ENCODE assay signal across 9 cellular contexts in the genomic region with DNA sequence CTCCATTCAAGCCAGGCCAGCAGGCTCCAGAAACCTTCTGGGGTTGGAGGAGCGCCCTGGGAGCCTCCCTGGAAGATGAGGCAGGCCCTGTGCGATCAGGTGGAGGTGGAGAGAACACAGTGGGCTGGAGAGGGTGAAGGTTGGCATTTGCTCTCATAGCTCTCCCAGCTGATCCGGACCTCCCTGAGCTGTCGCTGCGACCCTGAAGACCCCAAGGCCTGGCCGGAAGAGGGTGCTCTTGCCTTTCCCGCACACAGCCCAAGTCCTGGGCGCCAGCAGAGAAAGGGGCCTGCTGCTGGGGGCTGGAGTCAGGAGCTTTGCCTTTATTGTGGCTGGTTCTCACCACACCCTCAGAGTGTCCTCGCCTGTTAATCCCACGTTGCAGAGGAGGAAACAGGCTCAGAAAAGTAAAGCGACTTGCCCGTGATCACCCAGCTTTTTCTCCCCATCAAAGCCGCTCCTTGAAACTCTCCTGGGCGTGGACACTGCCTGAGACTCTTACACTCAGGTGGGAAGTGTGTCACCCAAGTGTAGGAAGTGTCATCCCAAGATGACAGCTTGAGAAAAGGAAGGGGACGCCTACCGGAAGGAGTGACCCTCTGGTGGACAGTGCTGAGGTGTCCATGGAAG. TPM values are rescaled to one million over a fixed set of nuclear protein-coding genes. Genes with fewer than 3 reads are reported as not detected.
A peak's percentile ranks its signal among the peaks of the same experiment; 100 is the strongest.
DNase-seq lines count a peak whose midpoint lies in the region; ATAC-seq and TF ChIP-seq lines count a peak whose summit lies in the region.
"Had no signal": no experiment of that assay in that cellular context is flagged by ENCODE, and none has a peak within 500 bp of the region (broad histone marks: within the 10 kb centered on the region; RNA-seq: fewer than 3 reads in every experiment).

No MANE protein-coding gene starts in this region.

- H3K4me1 ChIP-seq in transverse colon = peaks cover 0 to 15% (median 6%) of the 10 kb centered on the region in 4 donors

- H3K36me3 Mint-ChIP-seq in neural crest cell (ENCODE audit: low read depth) = no peaks in the 10 kb centered on the region
- no peaks in the 10 kb centered on the region for H3K36me3 Mint-ChIP-seq in activated CD8-positive, alpha-beta T cell treated with anti-CD3 and anti-CD28 coated beads, Interleukin-2, amount 10 ng/mL, durations not matched to agents 7 days and 5 days (ENCODE audit: low read depth)

- peaks cover 46% of the 10 kb centered on the region for H3K4me1 Mint-ChIP-seq in neural crest cell
- H3K4me1 Mint-ChIP-seq in activated CD8-positive, alpha-beta T cell treated with anti-CD3 and anti-CD28 coated beads, Interleukin-2, amount 10 ng/mL, durations not matched to agents 7 days and 5 days (ENCODE audit: low read depth) = peaks cover 19% of the 10 kb centered on the region

- no peaks in the 10 kb centered on the region for H3K9me3 ChIP-seq in transverse colon

- no peak overlapping the region for H3K27ac Mint-ChIP-seq in neural crest cell (ENCODE audit: unreplicated experiment)
- H3K27ac Mint-ChIP-seq in activated CD8-positive, alpha-beta T cell treated with anti-CD3 and anti-CD28 coated beads, Interleukin-2, amount 10 ng/mL, durations not matched to agents 7 days and 5 days = no peak overlapping the region

- no peaks in the 10 kb centered on the region for H3K27me3 ChIP-seq in transverse colon

- WGBS in transverse colon (ENCODE audit: low coverage in 1 of 2), 2 donors = 57 to 93% methylated on average over 3 to 16 of the region's 16 CpGs

- POLR2A ChIA-PET in activated CD8-positive, alpha-beta T cell treated with anti-CD3 and anti-CD28 coated beads, Interleukin-2, amount 10 ng/mL, durations not matched to agents 7 days and 5 days (lab: Charles Lee) = interaction anchor here (1.4 kb wide), 1 partner anchor 8 kb away, joined by 4 read pairs; a partner anchor contains a TSS

- TF ChIP-seq CTCF in neural crest cell (conservative IDR thresholded peaks at IDR 0.05) (peak; percentile 62), transverse colon (IDR thresholded peaks at IDR 0.05) (no peak)

- intact Hi-C loops in transverse colon (cut with DNase I; ENCODE audit: low total_unique reads) = loop anchor here (5.0 to 10.0 kb wide), 2 partner anchors 51 to 138 kb away; a partner anchor contains a TSS

- H3K4me3 Mint-ChIP-seq in neural crest cell = peak overlapping the region; percentile 27
- no peak overlapping the region for H3K4me3 Mint-ChIP-seq in activated CD8-positive, alpha-beta T cell treated with anti-CD3 and anti-CD28 coated beads, Interleukin-2, amount 10 ng/mL, durations not matched to agents 7 days and 5 days

- H3K27me3 Mint-ChIP-seq in neural crest cell (ENCODE audit: low read depth) = peaks cover 11% of the 10 kb centered on the region
- no peaks in the 10 kb centered on the region for H3K27me3 Mint-ChIP-seq in activated CD8-positive, alpha-beta T cell treated with anti-CD3 and anti-CD28 coated beads, Interleukin-2, amount 10 ng/mL, durations not matched to agents 7 days and 5 days (ENCODE audit: low read depth)
- H3K27me3 Mint-ChIP-seq: T-helper 17 cell had no signal

- H3K27ac ChIP-seq in transverse colon = no peak overlapping the region

- TF ChIP-seq POLR2A in erythroblast (IDR thresholded peaks at IDR 0.05; ENCODE audit: low read length) (no peak), transverse colon (IDR thresholded peaks at IDR 0.05) (no peak)

- H3K4me3 ChIP-seq in transverse colon = no peak overlapping the region

- in situ Hi-C loops in transverse colon (cut with MboI; ENCODE audit: low pct_ligation_motif_present in 1 of 4, low pct_unique_long_range_greater_than_20kb in 1 of 4, low sequenced_read_pairs in 3 of 4) = loop anchor here (5.0 to 25.0 kb wide), 4 partner anchors 51 to 333 kb away; a partner anchor contains a TSS

- CTCF ChIA-PET in activated CD8-positive, alpha-beta T cell treated with anti-CD3 and anti-CD28 coated beads, Interleukin-2, amount 10 ng/mL, durations not matched to agents 7 days and 5 days (lab: Charles Lee) = interaction anchor here (1.1 to 6.4 kb wide), 7 partner anchors 9 to 214 kb away, joined by 3 to 115 read pairs (median 9); a partner anchor contains a TSS

- no peak for ATAC-seq in activated CD8-positive, alpha-beta T cell treated with anti-CD3 and anti-CD28 coated beads, Interleukin-2, amount 10 ng/mL, durations not matched to agents 7 days and 5 days
- no peak for ATAC-seq in GM18858 (IDR thresholded peaks at IDR 0.05; ENCODE audit: unreplicated experiment)
- no peak for ATAC-seq in HG02870 (IDR thresholded peaks at IDR 0.05; ENCODE audit: unreplicated experiment)
- ATAC-seq: T-helper 17 cell had no signal

- H3K36me3 ChIP-seq in transverse colon = no peaks in the 10 kb centered on the region

- DNase-seq in EH (ENCODE audit: low read depth) (peak; percentile 70), NCI-H748 treated with DMSO at 0.1 percent for 48 hours (lab: John Stamatoyannopoulos, UW) (peak; percentile 21), erythroblast (lab: John Stamatoyannopoulos, UW) (peak; percentile 25 to 26), neural crest cell (ENCODE audit: low read depth, low spot score) (peak; percentile 65), transverse colon (no peak)
- DNase-seq in activated CD8-positive, alpha-beta T cell treated with anti-CD3 and anti-CD28 coated beads, Interleukin-2, amount 10 ng/mL, durations not matched to agents 7 days and 5 days = no peak
- DNase-seq: T-helper 17 cell had no signal

- no peak for TF ChIP-seq EP300 in transverse colon (IDR thresholded peaks at IDR 0.05; ENCODE audit: low read depth)

- no peaks in the 10 kb centered on the region for H3K9me3 Mint-ChIP-seq in neural crest cell
- no peaks in the 10 kb centered on the region for H3K9me3 Mint-ChIP-seq in activated CD8-positive, alpha-beta T cell treated with anti-CD3 and anti-CD28 coated beads, Interleukin-2, amount 10 ng/mL, durations not matched to agents 7 days and 5 days (ENCODE audit: insufficient read depth)

RNA-seq across cellular contexts. Expression of a gene that starts 8.6 kb away (rescaled TPM):
- total RNA-seq in neural crest cell (1,471 and 1,533 TPM in 2 replicates), transverse colon (1,000 to 10,000 TPM in 1 of 4 donors, 100 to 1,000 TPM in 3; 366 to 1,281 (median 746) TPM)
- total RNA-seq in activated CD8-positive, alpha-beta T cell treated with anti-CD3 and anti-CD28 coated beads, Interleukin-2, amount 10 ng/mL, durations not matched to agents 7 days and 5 days = 1,000 to 10,000 TPM; 1,199 to 1,266 TPM

RNA-seq across cellular contexts. Expression of a gene that starts 20.9 kb away (rescaled TPM):
- total RNA-seq in neural crest cell (29.9 and 32.5 TPM in 2 replicates), transverse colon (100 to 1,000 TPM; 165 to 426 (median 250) TPM)
- total RNA-seq in activated CD8-positive, alpha-beta T cell treated with anti-CD3 and anti-CD28 coated beads, Interleukin-2, amount 10 ng/mL, durations not matched to agents 7 days and 5 days = 10 to 100 TPM; 17.4 to 21.2 TPM

RNA-seq across cellular contexts. Expression of a gene that starts 29.4 kb away (rescaled TPM):
- 12.3 and 14.8 TPM in 2 replicates for total RNA-seq in neural crest cell
- 10 to 100 TPM; 10.5 to 11.7 TPM for total RNA-seq in activated CD8-positive, alpha-beta T cell treated with anti-CD3 and anti-CD28 coated beads, Interleukin-2, amount 10 ng/mL, durations not matched to agents 7 days and 5 days
- total RNA-seq in transverse colon = 10 to 100 TPM in 2 of 4 donors, 1 to 10 TPM in 2; 2.0 to 11.3 (median 7.7) TPM

RNA-seq across cellular contexts. Expression of a gene that starts 30.4 kb away (rescaled TPM):
- total RNA-seq in neural crest cell = 4.7 and 6.2 TPM in 2 replicates
- 10 to 100 TPM; 31.4 to 38.0 TPM for total RNA-seq in activated CD8-positive, alpha-beta T cell treated with anti-CD3 and anti-CD28 coated beads, Interleukin-2, amount 10 ng/mL, durations not matched to agents 7 days and 5 days
- 100 to 1,000 TPM in 2 of 4 donors, 10 to 100 TPM in 2; 34.4 to 119 (median 99.7) TPM for total RNA-seq in transverse colon

RNA-seq across cellular contexts. Expression of a gene that starts 37.0 kb away (rescaled TPM):
- 228 and 235 TPM in 2 replicates for total RNA-seq in neural crest cell
- 10 to 100 TPM; 12.7 to 16.1 TPM for total RNA-seq in activated CD8-positive, alpha-beta T cell treated with anti-CD3 and anti-CD28 coated beads, Interleukin-2, amount 10 ng/mL, durations not matched to agents 7 days and 5 days
- 100 to 1,000 TPM in 1 of 4 donors, 10 to 100 TPM in 3; 22.4 to 382 (median 63.6) TPM for total RNA-seq in transverse colon

Comparison
In these comparisons a context has a peak if more than half of its experiments do, and no peak if none do; other contexts are left out.
1. DNase-seq: peak in EH (single experiment), NCI-H748 treated with DMSO at 0.1 percent for 48 hours (single experiment), erythroblast (2 of 2) and neural crest cell (single experiment); none in activated CD8-positive, alpha-beta T cell treated with anti-CD3 and anti-CD28 coated beads, Interleukin-2, amount 10 ng/mL, durations not matched to agents 7 days and 5 days (single experiment) and transverse colon (single experiment).